8 cellular contexts compared by ENCODE assay signal in genomic region chr14:22852940-22853767, GRCh38. TPM values are rescaled to one million over a fixed set of nuclear protein-coding genes. Genes with fewer than 3 reads are reported as not detected.
DNase-seq lines count a peak whose midpoint lies in the region; ATAC-seq and TF ChIP-seq lines count a peak whose summit lies in the region.

No MANE protein-coding gene starts in this region.

- H3K9ac ChIP-seq in Karpas-422 (ENCODE audit: low read length) (peak overlapping the region; percentile 71), neural cell (ENCODE audit: low read length) (no peak overlapping the region)

- TF ChIP-seq RAD21 in neural cell (conservative IDR thresholded peaks at IDR 0.05), result peak; percentile 73

- TF ChIP-seq EP300 in neural cell (conservative IDR thresholded peaks at IDR 0.05; ENCODE audit: poor library complexity, severe bottlenecking), result no peak

- TF ChIP-seq CTCF in RWPE2 (IDR thresholded peaks at IDR 0.05; ENCODE audit: poor library complexity, severe bottlenecking) (peak; percentile 99), neural cell (IDR thresholded peaks at IDR 0.05; ENCODE audit: poor library complexity, severe bottlenecking) (peak; percentile 74)

- no peaks in the 10 kb centered on the region for H3F3A ChIP-seq in neural cell (ENCODE audit: insufficient read depth, low read length, poor library complexity, severe bottlenecking)

- peak overlapping the region; percentile 81 for H3K4me2 ChIP-seq in Karpas-422 (ENCODE audit: low read depth, low read length, poor library complexity, severe bottlenecking)
- no peak overlapping the region for H3K4me2 ChIP-seq in neural cell (ENCODE audit: low read length)

- H3K27ac ChIP-seq in Karpas-422 (ENCODE audit: low read length) (no peak overlapping the region), RWPE2 (ENCODE audit: poor library complexity, severe bottlenecking) (peak overlapping the region; percentile 97), neural cell (ENCODE audit: low read length) (no peak overlapping the region)

- no peaks in the 10 kb centered on the region for H3K9me2 ChIP-seq in Karpas-422 (replicated peaks; ENCODE audit: insufficient read depth, low read length)
- no peaks in the 10 kb centered on the region for H3K9me2 ChIP-seq in neural cell (ENCODE audit: insufficient read depth, low read length)

- H3K27me3 ChIP-seq in Karpas-422 (ENCODE audit: low read length) (no peaks in the 10 kb centered on the region), RWPE2 (ENCODE audit: insufficient read depth, poor library complexity, severe bottlenecking) (no peaks in the 10 kb centered on the region), neural cell (ENCODE audit: insufficient read depth, low read depth, low read length) (no peaks in the 10 kb centered on the region)

- H2AFZ ChIP-seq in Karpas-422 (ENCODE audit: low read length) (peak overlapping the region; percentile 89), neural cell (ENCODE audit: low read depth, low read length) (no peak overlapping the region)

- no peaks in the 10 kb centered on the region for H3K79me2 ChIP-seq in Karpas-422 (ENCODE audit: low read length)
- H3K79me2 ChIP-seq in neural cell (replicated peaks; ENCODE audit: insufficient read depth, low read length), result no peaks in the 10 kb centered on the region

- H3K4me3 ChIP-seq in Karpas-422 (ENCODE audit: low read length) (peak overlapping the region; percentile 65), RWPE2 (ENCODE audit: severe bottlenecking) (peak overlapping the region; percentile 15), neural cell (ENCODE audit: low read length) (peak overlapping the region; percentile 45)

- peak; percentile 58 for ATAC-seq in GM21423 (IDR thresholded peaks at IDR 0.05; ENCODE audit: unreplicated experiment)
- ATAC-seq in RWPE2 (ENCODE audit: low read depth), result peak; percentile 44

- H3K4me1 ChIP-seq in Karpas-422 (ENCODE audit: low read length) (peaks cover 3% of the 10 kb centered on the region), RWPE2 (ENCODE audit: insufficient read depth, poor library complexity, severe bottlenecking) (peaks cover 48% of the 10 kb centered on the region)

- DNase-seq in COLO668 (lab: John Stamatoyannopoulos, UW; ENCODE audit: unreplicated experiment), result peak; percentile 71
- peak; percentile 98 for DNase-seq in Karpas-422
- DNase-seq in RWPE2 (ENCODE audit: low spot score), result peak; percentile 85
- DNase-seq in activated effector memory CD4-positive, alpha-beta T cell treated with Interleukin-2 at 50 U/mL for 16 hours, result peak; percentile 80
- peak; percentile 81 for DNase-seq in fibroblast of the conjunctiva (ENCODE audit: low read depth)
- DNase-seq in stimulated activated naive CD4-positive, alpha-beta T cell treated with Interleukin-2 at 50 U/mL for 16 hours (lab: John Stamatoyannopoulos, UW), result peak; percentile 81

- H4K20me1 ChIP-seq in Karpas-422 (ENCODE audit: insufficient read depth, low read depth, low read length), result no peaks in the 10 kb centered on the region
- H4K20me1 ChIP-seq in neural cell (ENCODE audit: insufficient read depth), result no peaks in the 10 kb centered on the region

- H3K36me3 ChIP-seq in Karpas-422 (ENCODE audit: insufficient read depth, low read length) (no peaks in the 10 kb centered on the region), RWPE2 (ENCODE audit: low read depth) (no peaks in the 10 kb centered on the region), neural cell (ENCODE audit: insufficient read depth, low read length) (no peaks in the 10 kb centered on the region)

- H3K9me3 ChIP-seq in Karpas-422 (ENCODE audit: low read length), result no peaks in the 10 kb centered on the region
- H3K9me3 ChIP-seq in RWPE2 (ENCODE audit: severe bottlenecking), result no peaks in the 10 kb centered on the region
- H3K9me3 ChIP-seq in neural cell (ENCODE audit: low read length), result no peaks in the 10 kb centered on the region

TF ChIP-seq in neural cell, 6 proteins besides CTCF, POLR2A, EP300 and RAD21:
- TF ChIP-seq POLR2AphosphoS5 (IDR thresholded peaks at IDR 0.05) (no peak), MXI1 (conservative IDR thresholded peaks at IDR 0.05; ENCODE audit: poor library complexity, severe bottlenecking) (peak; percentile 33), TAF1 (IDR thresholded peaks at IDR 0.05; ENCODE audit: low read depth) (no peak), SMC3 (conservative IDR thresholded peaks at IDR 0.05; ENCODE audit: poor library complexity) (peak; percentile 75), EZH2 (IDR thresholded peaks at IDR 0.05; ENCODE audit: borderline replicate concordance, insufficient read depth, low read length, poor library complexity, severe bottlenecking) (no peak), REST (IDR thresholded peaks at IDR 0.05; ENCODE audit: borderline replicate concordance) (no peak)

RNA-seq across cellular contexts. Expression of gene MMP14, which starts 16.8 kb away (rescaled TPM):
- 0.72 and 1.9 TPM in 2 replicates for total RNA-seq in Karpas-422 (2014; rRNA removed; shearing (Covaris generic); ENCODE audit: low replicate concordance)
- 0.30 and 1.5 TPM in 2 replicates for polyA plus RNA-seq in neural cell
- polyA minus RNA-seq in neural cell, result 0.69 and 0.97 TPM in 2 replicates

RNA-seq across cellular contexts. Expression of gene LRP10, which starts 18.4 kb away (rescaled TPM):
- 34.3 and 43.1 TPM in 2 replicates for total RNA-seq in Karpas-422 (2014; rRNA removed; shearing (Covaris generic); ENCODE audit: low replicate concordance)
- polyA plus RNA-seq in neural cell, result 0.22 and 1.1 TPM in 2 replicates
- 0.24 and 0.58 TPM in 2 replicates for polyA minus RNA-seq in neural cell

RNA-seq across cellular contexts. Expression of gene MRPL52, which starts 23.5 kb away (rescaled TPM):
- 71.3 and 107 TPM in 2 replicates for total RNA-seq in Karpas-422 (2014; rRNA removed; shearing (Covaris generic); ENCODE audit: low replicate concordance)
- polyA plus RNA-seq in neural cell, result 87.9 and 161 TPM in 2 replicates
- 15.8 and 16.6 TPM in 2 replicates for polyA minus RNA-seq in neural cell

RNA-seq across cellular contexts. Expression of gene REM2, which starts 29.9 kb away (rescaled TPM):
- total RNA-seq in Karpas-422 (2014; rRNA removed; shearing (Covaris generic); ENCODE audit: low replicate concordance), result 0.51 TPM in 1 of 2 replicates, not detected in the other
- polyA plus RNA-seq in neural cell, result 28.6 and 31.1 TPM in 2 replicates
- polyA minus RNA-seq in neural cell, result 21.9 and 29.5 TPM in 2 replicates

RNA-seq across cellular contexts. Expression of gene SLC7A7, which starts 37.9 kb away (rescaled TPM):
- 1.9 and 3.5 TPM in 2 replicates for total RNA-seq in Karpas-422 (2014; rRNA removed; shearing (Covaris generic); ENCODE audit: low replicate concordance)
- not detected in 2 replicates for polyA plus RNA-seq in neural cell
- not detected in 2 replicates for polyA minus RNA-seq in neural cell

Comparison
In these comparisons a context has a peak if more than half of its experiments do, and no peak if none do; other contexts are left out.
1. H3K4me3 ChIP-seq: peak in every context shown above with its lines; median percentile 65 in Karpas-422; 45 in neural cell; 15 in RWPE2.